25 cellular contexts compared by ENCODE assay signal in genomic region chr22:35217541-35217940, GRCh38.
"Had no signal": no experiment of that assay in that cellular context is flagged by ENCODE, and none has a peak within 500 bp of the region (broad histone marks: within the 10 kb centered on the region; RNA-seq: fewer than 3 reads in every experiment).

No MANE protein-coding gene starts in this region.

- H3K27ac ChIP-seq: hepatocyte, left lung, lower lobe of right lung, neural progenitor cell, neutrophil, parathyroid adenoma, right atrium auricular region, right lobe of liver, stomach, testis, thyroid gland, transverse colon, upper lobe of right lung had no signal

- H3K27ac Mint-ChIP-seq: naive thymus-derived CD8-positive, alpha-beta T cell; neural progenitor cell; stimulated activated naive B cell treated with anti-CD40 and anti-IgM and Interleukin-4, amounts not matched to agents 10 μg/mL and 1 μg/mL and 100 μg/mL, for 72 hours had no signal

- H3K4me3 Mint-ChIP-seq: naive thymus-derived CD8-positive, alpha-beta T cell; nephron; neural progenitor cell; stimulated activated naive B cell treated with anti-CD40 and anti-IgM and Interleukin-4, amounts not matched to agents 10 μg/mL and 1 μg/mL and 100 μg/mL, for 72 hours had no signal

- H3K9me3 Mint-ChIP-seq: naive thymus-derived CD8-positive, alpha-beta T cell; nephron; neural progenitor cell had no signal

- H3K36me3 ChIP-seq: left lung, lower lobe of right lung, neural progenitor cell, neutrophil, right atrium auricular region, right lobe of liver, stomach, thyroid gland, transverse colon, upper lobe of right lung had no signal

- H3K9ac ChIP-seq: neural progenitor cell, parathyroid adenoma had no signal

- ATAC-seq: left cardiac atrium; left lung; lower lobe of right lung; naive thymus-derived CD8-positive, alpha-beta T cell; right lobe of liver; stimulated activated naive B cell treated with anti-CD40 and anti-IgM and Interleukin-4, amounts not matched to agents 10 μg/mL and 1 μg/mL and 100 μg/mL, for 72 hours; stimulated activated naive CD8-positive, alpha-beta T cell treated with anti-CD3 and anti-CD28 coated beads, Interleukin-15, Interleukin-2, amounts not matched to agents 100 U/mL and 50 U/mL, for 24 hours; upper lobe of right lung had no signal

- H3K9me3 ChIP-seq: left lung, neutrophil, right atrium auricular region, right lobe of liver, testis, thyroid gland, transverse colon, upper lobe of right lung had no signal

- H2AFZ ChIP-seq: hepatocyte, neural progenitor cell, parathyroid adenoma had no signal

- H3K4me1 ChIP-seq: left lung, lower lobe of right lung, neural progenitor cell, parathyroid adenoma, right atrium auricular region, right lobe of liver, stomach, testis, thyroid gland, transverse colon, upper lobe of right lung had no signal

- H3K79me2 ChIP-seq: hepatocyte, parathyroid adenoma had no signal

- H3K4me2 ChIP-seq: hepatocyte, neural progenitor cell had no signal

- H3K4me3 ChIP-seq: hepatocyte, left lung, lower lobe of right lung, neural progenitor cell, right atrium auricular region, right lobe of liver, stomach, testis, thyroid gland, transverse colon, upper lobe of right lung had no signal

- H3K36me3 Mint-ChIP-seq: naive thymus-derived CD8-positive, alpha-beta T cell; neural progenitor cell; stimulated activated naive B cell treated with anti-CD40 and anti-IgM and Interleukin-4, amounts not matched to agents 10 μg/mL and 1 μg/mL and 100 μg/mL, for 72 hours had no signal

- DNase-seq: kidney glomerular epithelial cell; left cardiac atrium; left lung; lower lobe of right lung; mesenchymal stem cell; naive thymus-derived CD8-positive, alpha-beta T cell; occipital lobe; right lobe of liver; stimulated activated CD4-positive, alpha-beta T cell treated with anti-CD3 and anti-CD28 coated beads, Interleukin-12 subunit alpha, Interleukin-12 subunit beta, amount 100 ng/mL, for 4 hours; stimulated activated CD4-positive, alpha-beta T cell treated with anti-CD3 and anti-CD28 coated beads, Interleukin-15, amount 100 ng/mL, for 24 hours; stimulated activated CD4-positive, alpha-beta T cell treated with anti-CD3 and anti-CD28 coated beads, Interleukin-2, amount 100 ng/mL, for 24 hours; stimulated activated CD4-positive, alpha-beta T cell treated with anti-CD3 and anti-CD28 coated beads, Interleukin-4, amount 100 ng/mL, for 1 hour; stimulated activated naive B cell treated with anti-CD40 and anti-IgM and Interleukin-4, amounts not matched to agents 10 μg/mL and 1 μg/mL and 100 μg/mL, for 72 hours; stimulated activated naive CD8-positive, alpha-beta T cell treated with anti-CD3 and anti-CD28 coated beads, Interleukin-15, Interleukin-2, amounts not matched to agents 100 U/mL and 50 U/mL, for 24 hours; stomach; testis; thyroid gland; transverse colon; upper lobe of right lung had no signal

- H3K27me3 ChIP-seq: hepatocyte, left lung, neural progenitor cell, right atrium auricular region, right lobe of liver, testis, thyroid gland, transverse colon had no signal

- H3K4me1 Mint-ChIP-seq: naive thymus-derived CD8-positive, alpha-beta T cell; nephron; stimulated activated naive B cell treated with anti-CD40 and anti-IgM and Interleukin-4, amounts not matched to agents 10 μg/mL and 1 μg/mL and 100 μg/mL, for 72 hours had no signal
